8 cellular contexts compared by ENCODE assay signal in genomic region chr12:42568952-42569916, GRCh38. TPM values are rescaled to one million over a fixed set of nuclear protein-coding genes. Genes with fewer than 3 reads are reported as not detected.
DNase-seq lines count a peak whose midpoint lies in the region; ATAC-seq and TF ChIP-seq lines count a peak whose summit lies in the region.

No MANE protein-coding gene starts in this region.

- H3K27ac Mint-ChIP-seq in WTC11 (no peak overlapping the region), type B pancreatic cell (peak overlapping the region; percentile 6)
- H3K27ac Mint-ChIP-seq in CD8-positive, alpha-beta T cell = no peak overlapping the region
- no peak overlapping the region for H3K27ac Mint-ChIP-seq in naive thymus-derived CD8-positive, alpha-beta T cell

- H3K36me3 Mint-ChIP-seq in WTC11 (0 out of 2 replicates have a peak, but pooled peaks cover 2% of the 10 kb centered on the region), type B pancreatic cell (peaks cover 11% of the 10 kb centered on the region)
- no peaks in the 10 kb centered on the region for H3K36me3 Mint-ChIP-seq in CD8-positive, alpha-beta T cell
- H3K36me3 Mint-ChIP-seq in naive thymus-derived CD8-positive, alpha-beta T cell = no peaks in the 10 kb centered on the region

- H3K9me2 ChIP-seq in hepatocyte (replicated peaks; ENCODE audit: insufficient read depth) = no peaks in the 10 kb centered on the region

- no peak; the same call in 1 of the 2 replicates for ATAC-seq in WTC11
- ATAC-seq in CD8-positive, alpha-beta T cell = no peak
- ATAC-seq in naive thymus-derived CD8-positive, alpha-beta T cell = no peak

- no peaks in the 10 kb centered on the region for H3K4me1 ChIP-seq in hepatocyte (ENCODE audit: insufficient read depth)
- H3K4me1 ChIP-seq in CD8-positive, alpha-beta T cell (ENCODE audit: insufficient read depth, low read length) = no peaks in the 10 kb centered on the region

- peaks cover 32% of the 10 kb centered on the region for H3K4me1 Mint-ChIP-seq in WTC11
- H3K4me1 Mint-ChIP-seq in type B pancreatic cell (ENCODE audit: unreplicated experiment) = peaks cover 30% of the 10 kb centered on the region
- no peaks in the 10 kb centered on the region for H3K4me1 Mint-ChIP-seq in CD8-positive, alpha-beta T cell (ENCODE audit: low read depth)
- no peaks in the 10 kb centered on the region for H3K4me1 Mint-ChIP-seq in naive thymus-derived CD8-positive, alpha-beta T cell

- no peak overlapping the region for H3K4me2 ChIP-seq in hepatocyte

- no peaks in the 10 kb centered on the region for H3K9me3 ChIP-seq in hepatocyte (ENCODE audit: low read depth)
- H3K9me3 ChIP-seq in CD8-positive, alpha-beta T cell (ENCODE audit: low read length) = no peaks in the 10 kb centered on the region

- no peaks in the 10 kb centered on the region for H3K27me3 ChIP-seq in hepatocyte
- H3K27me3 ChIP-seq in CD8-positive, alpha-beta T cell (ENCODE audit: insufficient read depth, low read length) = no peaks in the 10 kb centered on the region

- peaks cover 26% of the 10 kb centered on the region for H4K20me1 ChIP-seq in hepatocyte (ENCODE audit: insufficient read depth, poor library complexity, severe bottlenecking)

- intact Hi-C loops in CD8-positive, alpha-beta T cell (cut with DNase I, micrococcal nuclease) = loop anchor here (5.0 to 10.0 kb wide), 3 partner anchors 1292 to 1947 kb away; no protein-coding TSS in a partner anchor

- H3K36me3 ChIP-seq in hepatocyte (replicated peaks; ENCODE audit: insufficient read depth, low read depth) = no peaks in the 10 kb centered on the region
- no peaks in the 10 kb centered on the region for H3K36me3 ChIP-seq in CD8-positive, alpha-beta T cell (ENCODE audit: insufficient read depth, low read length)

- H3K4me3 ChIP-seq in hepatocyte = no peak overlapping the region
- no peak overlapping the region for H3K4me3 ChIP-seq in CD8-positive, alpha-beta T cell (ENCODE audit: low read depth, low read length)

- CTCF ChIA-PET in WTC11 (lab: Charles Lee) = interaction anchor here (0.5 to 2.2 kb wide), 20 partner anchors 9 to 770 kb away, joined by 3 to 75 read pairs (median 4); no protein-coding TSS in a partner anchor
- CTCF ChIA-PET in CD8-positive, alpha-beta T cell (lab: Charles Lee) = interaction anchor here (1.0 to 1.5 kb wide), 3 partner anchors 10 to 43 kb away, joined by 3 to 5 read pairs (median 3); no protein-coding TSS in a partner anchor

- TF ChIP-seq CTCF in GM12872 (IDR thresholded peaks at IDR 0.05; ENCODE audit: insufficient read depth, low read depth, low read length) (peak; percentile 58), WTC11 (IDR thresholded peaks at IDR 0.05) (peak; percentile 27), hepatocyte (IDR thresholded peaks at IDR 0.05; ENCODE audit: poor library complexity) (peak; percentile 68), type B pancreatic cell (conservative IDR thresholded peaks at IDR 0.05) (peak; percentile 76)
- no peak for TF ChIP-seq CTCF in CD8-positive, alpha-beta T cell (IDR thresholded peaks at IDR 0.05)

- POLR2A ChIA-PET in WTC11 (lab: Charles Lee) = interaction anchor here (1.5 kb wide), 1 partner anchor 85 kb away, joined by 4 read pairs; no protein-coding TSS in a partner anchor
- POLR2A ChIA-PET in CD8-positive, alpha-beta T cell (lab: Charles Lee) = no interaction called here
- POLR2A ChIA-PET in naive thymus-derived CD8-positive, alpha-beta T cell (lab: Charles Lee) = no interaction called here

- WGBS in hepatocyte (ENCODE audit: low lambda C conversion rate, missing lambda C conversion rate) = 19% methylated on average over 6 of the region's 6 CpGs

- H3K4me3 Mint-ChIP-seq in WTC11 (no peak overlapping the region), type B pancreatic cell (peak overlapping the region; percentile 9)
- no peak overlapping the region for H3K4me3 Mint-ChIP-seq in CD8-positive, alpha-beta T cell
- H3K4me3 Mint-ChIP-seq in naive thymus-derived CD8-positive, alpha-beta T cell = no peak overlapping the region

- H3K27me3 Mint-ChIP-seq in WTC11 (ENCODE audit: low read depth) (peaks cover 22% of the 10 kb centered on the region), type B pancreatic cell (peaks cover 8% of the 10 kb centered on the region)
- H3K27me3 Mint-ChIP-seq in CD8-positive, alpha-beta T cell (ENCODE audit: low read depth) = peaks cover 8% of the 10 kb centered on the region
- H3K27me3 Mint-ChIP-seq in naive thymus-derived CD8-positive, alpha-beta T cell = peaks cover 0 to 18% (median 8%) of the 10 kb centered on the region in 5 donors

- H3K9me3 Mint-ChIP-seq in WTC11 (peaks cover 5% of the 10 kb centered on the region), type B pancreatic cell (no peaks in the 10 kb centered on the region)
- H3K9me3 Mint-ChIP-seq in CD8-positive, alpha-beta T cell = no peaks in the 10 kb centered on the region
- no peaks in the 10 kb centered on the region for H3K9me3 Mint-ChIP-seq in naive thymus-derived CD8-positive, alpha-beta T cell

- H3K79me2 ChIP-seq in hepatocyte = peaks cover 82% of the 10 kb centered on the region

- H3K27ac ChIP-seq in hepatocyte = no peak overlapping the region
- no peak overlapping the region for H3K27ac ChIP-seq in CD8-positive, alpha-beta T cell (ENCODE audit: low read depth, low read length)

- DNase-seq in HCEC 1CT = peak; percentile 56
- DNase-seq in NCI-H1694 (lab: John Stamatoyannopoulos, UW) = peak; percentile 23
- no peak for DNase-seq in WTC11 (ENCODE audit: low spot score)
- peak; percentile 63 for DNase-seq in hepatocyte (ENCODE audit: low spot score)
- no peak for DNase-seq in type B pancreatic cell (ENCODE audit: extremely low spot score, unreplicated experiment)
- DNase-seq in CD8-positive, alpha-beta T cell = no peak
- no peak for DNase-seq in naive thymus-derived CD8-positive, alpha-beta T cell

- H2AFZ ChIP-seq in hepatocyte = no peak overlapping the region

TF ChIP-seq in WTC11, 78 proteins besides CTCF, POLR2A, EP300 and RAD21 (continues in another document):
- TF ChIP-seq, protein P1, sequence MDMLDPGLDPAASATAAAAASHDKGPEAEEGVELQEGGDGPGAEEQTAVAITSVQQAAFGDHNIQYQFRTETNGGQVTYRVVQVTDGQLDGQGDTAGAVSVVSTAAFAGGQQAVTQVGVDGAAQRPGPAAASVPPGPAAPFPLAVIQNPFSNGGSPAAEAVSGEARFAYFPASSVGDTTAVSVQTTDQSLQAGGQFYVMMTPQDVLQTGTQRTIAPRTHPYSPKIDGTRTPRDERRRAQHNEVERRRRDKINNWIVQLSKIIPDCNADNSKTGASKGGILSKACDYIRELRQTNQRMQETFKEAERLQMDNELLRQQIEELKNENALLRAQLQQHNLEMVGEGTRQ (CRISPR knock-in tag; IDR thresholded peaks at IDR 0.05) = no peak
- TF ChIP-seq AFF4 (CRISPR knock-in tag; IDR thresholded peaks at IDR 0.05; ENCODE audit: borderline replicate concordance) (no peak), ZNF281 (CRISPR knock-in tag; IDR thresholded peaks at IDR 0.05) (no peak), ZNF416 (CRISPR knock-in tag; IDR thresholded peaks at IDR 0.05) (no peak), NR3C1 (CRISPR knock-in tag; conservative IDR thresholded peaks at IDR 0.05; ENCODE audit: low read depth) (no peak)

RNA-seq across cellular contexts. Expression of gene PRICKLE1, which starts 20.3 kb away (rescaled TPM):
- total RNA-seq in WTC11 (2021) (11.7 to 16.4 TPM (median 15.3 TPM) in 3 replicates), hepatocyte (23.6 and 25.9 TPM in 2 replicates), type B pancreatic cell (ENCODE audit: low replicate concordance) (11.7 and 28.7 TPM in 2 replicates)
- polyA plus RNA-seq in hepatocyte = 16.5 and 24.8 TPM in 2 replicates
- total RNA-seq in CD8-positive, alpha-beta T cell = under 1 TPM in 1 of 2 experiments, not detected in 1; 0.22 TPM
- 1 to 10 TPM; 1.7 to 2.4 TPM for total RNA-seq in naive thymus-derived CD8-positive, alpha-beta T cell
- polyA plus RNA-seq in naive thymus-derived CD8-positive, alpha-beta T cell = under 1 TPM in 1 of 3 donors, not detected in 2; 0.34 TPM

Comparison
In these comparisons a context has a peak if more than half of its experiments do, and no peak if none do; other contexts are left out.
1. DNase-seq: peak in HCEC 1CT (single experiment), NCI-H1694 (single experiment) and hepatocyte (single experiment); none in WTC11 (single experiment), type B pancreatic cell (single experiment), CD8-positive, alpha-beta T cell (0 of 7) and naive thymus-derived CD8-positive, alpha-beta T cell (0 of 10).